19 cellular contexts compared by ENCODE assay signal in genomic region chr20:53599910-53600632, GRCh38. TPM values are rescaled to one million over a fixed set of nuclear protein-coding genes. Genes with fewer than 3 reads are reported as not detected.
DNase-seq lines count a peak whose midpoint lies in the region.
"Had no signal": no experiment of that assay in that cellular context is flagged by ENCODE, and none has a peak within 500 bp of the region (broad histone marks: within the 10 kb centered on the region; RNA-seq: fewer than 3 reads in every experiment).

No MANE protein-coding gene starts in this region.

- peaks cover 37% of the 10 kb centered on the region for H3K4me1 ChIP-seq in CD4-positive, alpha-beta memory T cell (ENCODE audit: insufficient read depth, low read length)
- peaks cover 5 to 21% of the 10 kb centered on the region in 2 donors for H3K4me1 ChIP-seq in neuronal stem cell (ENCODE audit: control insufficient read depth in 2 of 2, insufficient read depth in 1 of 2, low read depth in 1 of 2, low read length in 2 of 2)

- H2AFZ ChIP-seq in neuronal stem cell (ENCODE audit: low read length): peak overlapping the region; percentile 21
- H2AFZ ChIP-seq: PC-9 had no signal

- no peak overlapping the region for H2BK5ac ChIP-seq in neuronal stem cell (ENCODE audit: low read length)

- no peak overlapping the region for H3K14ac ChIP-seq in neuronal stem cell (ENCODE audit: low read length)

- H4K8ac ChIP-seq in neuronal stem cell (ENCODE audit: low read depth, low read length): no peak overlapping the region

- H2BK120ac ChIP-seq in neuronal stem cell (ENCODE audit: low read depth, low read length): no peak overlapping the region

- no peak overlapping the region for H3K4me3 Mint-ChIP-seq in activated CD4-positive, alpha-beta T cell treated with anti-CD3 and anti-CD28 coated beads, Interleukin-2, amount 10 ng/mL, durations not matched to agents 24 days and 14 days
- no peak overlapping the region for H3K4me3 Mint-ChIP-seq in CD4-positive, alpha-beta memory T cell
- no peak overlapping the region for H3K4me3 Mint-ChIP-seq in activated T-helper 2 cell treated with anti-CD3 and anti-CD28 coated beads, Interferon-gamma antibody, Interleukin-2, Interleukin-4, amounts not matched to agents 10 μg/mL and 5 μg/mL and 100 μg/mL, durations not matched to agents 14 hours and 24 hours and 36 hours (ENCODE audit: low read depth)
- H3K4me3 Mint-ChIP-seq in activated CD4-positive, alpha-beta memory T cell treated with anti-CD3 and anti-CD28 coated beads, Interleukin-2, amount 10 ng/mL, durations not matched to agents 7 days and 5 days: no peak overlapping the region
- H3K4me3 Mint-ChIP-seq: CD14-positive monocyte had no signal

- peaks cover 59% of the 10 kb centered on the region for H3K4me1 Mint-ChIP-seq in activated CD4-positive, alpha-beta T cell treated with anti-CD3 and anti-CD28 coated beads, Interleukin-2, amount 10 ng/mL, durations not matched to agents 24 days and 14 days
- H3K4me1 Mint-ChIP-seq in CD4-positive, alpha-beta memory T cell: peaks cover 40 to 80% (median 59%) of the 10 kb centered on the region in 4 donors
- peaks cover 56% of the 10 kb centered on the region for H3K4me1 Mint-ChIP-seq in activated T-helper 2 cell treated with anti-CD3 and anti-CD28 coated beads, Interferon-gamma antibody, Interleukin-2, Interleukin-4, amounts not matched to agents 10 μg/mL and 5 μg/mL and 100 μg/mL, durations not matched to agents 14 hours and 24 hours and 36 hours (ENCODE audit: low read depth)
- peaks cover 51% of the 10 kb centered on the region for H3K4me1 Mint-ChIP-seq in activated CD4-positive, alpha-beta memory T cell treated with anti-CD3 and anti-CD28 coated beads, Interleukin-2, amount 10 ng/mL, durations not matched to agents 7 days and 5 days

- H3K23ac ChIP-seq in neuronal stem cell (ENCODE audit: low read depth, low read length, poor library complexity): no peak overlapping the region

- H3K4me2 ChIP-seq in neuronal stem cell (ENCODE audit: insufficient read depth, low read length, poor library complexity, severe bottlenecking): no peak overlapping the region
- H3K4me2 ChIP-seq: PC-9 had no signal

- POLR2A ChIA-PET in CD4-positive, alpha-beta memory T cell (lab: Charles Lee; ENCODE audit: partially characterized antibody): interaction anchor here (0.9 to 9.6 kb wide), 3 partner anchors 9 to 266 kb away, joined by 4 to 198 read pairs (median 4); no protein-coding TSS in a partner anchor
- POLR2A ChIA-PET in activated CD4-positive, alpha-beta memory T cell treated with anti-CD3 and anti-CD28 coated beads, Interleukin-2, amount 10 ng/mL, durations not matched to agents 7 days and 5 days (lab: Charles Lee): interaction anchor here (1.7 to 7.1 kb wide), 3 partner anchors 9 to 22 kb away, joined by 5 to 89 read pairs (median 11); no protein-coding TSS in a partner anchor

- H3K9me3 ChIP-seq in CD4-positive, alpha-beta memory T cell (ENCODE audit: control insufficient read depth in 1 of 2, low read length in 2 of 2): no peaks in the 10 kb centered on the region
- H3K9me3 ChIP-seq in neuronal stem cell (replicated peaks in 1 of 2; ENCODE audit: control insufficient read depth in 2 of 2, insufficient read depth in 1 of 2, low read depth in 1 of 2, low read length in 2 of 2): no peaks in the 10 kb centered on the region
- H3K9me3 ChIP-seq: gastroesophageal sphincter, thoracic aorta had no signal

- CTCF ChIA-PET in CD4-positive, alpha-beta memory T cell (lab: Charles Lee; ENCODE audit: partially characterized antibody): interaction anchor here (0.7 kb wide), 1 partner anchor 64 kb away, joined by 3 read pairs; no protein-coding TSS in a partner anchor
- CTCF ChIA-PET in activated CD4-positive, alpha-beta memory T cell treated with anti-CD3 and anti-CD28 coated beads, Interleukin-2, amount 10 ng/mL, durations not matched to agents 7 days and 5 days (lab: Charles Lee): no interaction called here

- H3K27ac Mint-ChIP-seq in activated CD4-positive, alpha-beta T cell treated with anti-CD3 and anti-CD28 coated beads, Interleukin-2, amount 10 ng/mL, durations not matched to agents 24 days and 14 days: peak overlapping the region; percentile 39
- H3K27ac Mint-ChIP-seq in CD4-positive, alpha-beta memory T cell: peak overlapping the region in 6 of 7 donors; percentile 15 to 96 (median 92)
- peak overlapping the region; percentile 18 for H3K27ac Mint-ChIP-seq in activated T-helper 2 cell treated with anti-CD3 and anti-CD28 coated beads, Interferon-gamma antibody, Interleukin-2, Interleukin-4, amounts not matched to agents 10 μg/mL and 5 μg/mL and 100 μg/mL, durations not matched to agents 14 hours and 24 hours and 36 hours
- no peak overlapping the region for H3K27ac Mint-ChIP-seq in activated CD4-positive, alpha-beta memory T cell treated with anti-CD3 and anti-CD28 coated beads, Interleukin-2, amount 10 ng/mL, durations not matched to agents 7 days and 5 days

- no peak overlapping the region for H3K18ac ChIP-seq in neuronal stem cell (ENCODE audit: low read length)

- H2BK12ac ChIP-seq in neuronal stem cell (ENCODE audit: low read length): no peak overlapping the region

- intact Hi-C loops in activated CD4-positive, alpha-beta T cell treated with anti-CD3 and anti-CD28 coated beads, Interleukin-2, amount 10 ng/mL, durations not matched to agents 24 days and 14 days (cut with micrococcal nuclease): loop anchor here (5.0 kb wide), 1 partner anchor 107 kb away; no protein-coding TSS in a partner anchor
- intact Hi-C loops in CD4-positive, alpha-beta memory T cell (cut with micrococcal nuclease): loop anchor here (1.0 kb wide), 1 partner anchor 8 kb away; no protein-coding TSS in a partner anchor
- intact Hi-C loops in activated T-helper 2 cell treated with anti-CD3 and anti-CD28 coated beads, Interferon-gamma antibody, Interleukin-2, Interleukin-4, amounts not matched to agents 10 μg/mL and 5 μg/mL and 100 μg/mL, durations not matched to agents 14 hours and 24 hours and 36 hours (cut with micrococcal nuclease): loop anchor here (2.0 to 5.0 kb wide), 3 partner anchors 21 to 267 kb away; no protein-coding TSS in a partner anchor

- H3K36me3 Mint-ChIP-seq in activated CD4-positive, alpha-beta T cell treated with anti-CD3 and anti-CD28 coated beads, Interleukin-2, amount 10 ng/mL, durations not matched to agents 24 days and 14 days (ENCODE audit: low read depth): peaks cover 26% of the 10 kb centered on the region
- H3K36me3 Mint-ChIP-seq in CD4-positive, alpha-beta memory T cell: peaks cover 9 to 19% of the 10 kb centered on the region in 2 donors
- peaks cover 23% of the 10 kb centered on the region for H3K36me3 Mint-ChIP-seq in activated T-helper 2 cell treated with anti-CD3 and anti-CD28 coated beads, Interferon-gamma antibody, Interleukin-2, Interleukin-4, amounts not matched to agents 10 μg/mL and 5 μg/mL and 100 μg/mL, durations not matched to agents 14 hours and 24 hours and 36 hours (ENCODE audit: low read depth)
- peaks cover 35% of the 10 kb centered on the region for H3K36me3 Mint-ChIP-seq in activated CD4-positive, alpha-beta memory T cell treated with anti-CD3 and anti-CD28 coated beads, Interleukin-2, amount 10 ng/mL, durations not matched to agents 7 days and 5 days (ENCODE audit: low read depth)
- H3K36me3 Mint-ChIP-seq: CD14-positive monocyte had no signal

- no peaks in the 10 kb centered on the region for H3K9me3 Mint-ChIP-seq in activated CD4-positive, alpha-beta T cell treated with anti-CD3 and anti-CD28 coated beads, Interleukin-2, amount 10 ng/mL, durations not matched to agents 24 days and 14 days
- no peaks in the 10 kb centered on the region for H3K9me3 Mint-ChIP-seq in CD4-positive, alpha-beta memory T cell
- no peaks in the 10 kb centered on the region for H3K9me3 Mint-ChIP-seq in activated T-helper 2 cell treated with anti-CD3 and anti-CD28 coated beads, Interferon-gamma antibody, Interleukin-2, Interleukin-4, amounts not matched to agents 10 μg/mL and 5 μg/mL and 100 μg/mL, durations not matched to agents 14 hours and 24 hours and 36 hours
- no peaks in the 10 kb centered on the region for H3K9me3 Mint-ChIP-seq in activated CD4-positive, alpha-beta memory T cell treated with anti-CD3 and anti-CD28 coated beads, Interleukin-2, amount 10 ng/mL, durations not matched to agents 7 days and 5 days

- no peak overlapping the region for H2BK15ac ChIP-seq in neuronal stem cell (ENCODE audit: low read length)

- H3K27ac ChIP-seq in CD4-positive, alpha-beta memory T cell (ENCODE audit: low read depth, low read length): no peak overlapping the region
- no peak overlapping the region for H3K27ac ChIP-seq in neuronal stem cell (replicated peaks; ENCODE audit: low read length)
- H3K27ac ChIP-seq: gastroesophageal sphincter, PC-9, thoracic aorta had no signal

- no peak for DNase-seq in activated CD4-positive, alpha-beta T cell treated with anti-CD3 and anti-CD28 coated beads, Interleukin-2, amount 10 ng/mL, durations not matched to agents 24 days and 14 days
- no peak for DNase-seq in activated CD4-positive, alpha-beta T cell treated with anti-CD3 and anti-CD28 coated beads for 4 hours
- no peak for DNase-seq in CD4-positive, alpha-beta memory T cell
- DNase-seq in activated T-helper 2 cell treated with anti-CD3 and anti-CD28 coated beads, Interferon-gamma antibody, Interleukin-2, Interleukin-4, amounts not matched to agents 10 μg/mL and 5 μg/mL and 100 μg/mL, durations not matched to agents 14 hours and 24 hours and 36 hours (ENCODE audit: low spot score): no peak
- no peak for DNase-seq in neuronal stem cell (ENCODE audit: low spot score)
- no peak for DNase-seq in NCI-H524 (lab: John Stamatoyannopoulos, UW)
- DNase-seq in activated CD4-positive, alpha-beta memory T cell treated with anti-CD3 and anti-CD28 coated beads, Interleukin-2, amount 10 ng/mL, durations not matched to agents 7 days and 5 days: no peak
- no peak for DNase-seq in HuH-7.5 (ENCODE audit: low spot score)
- DNase-seq: dermis blood vessel endothelial cell; DMS79; GOT3; Karpas-422; NCI-H1105 treated with DMSO at 0.1 percent for 48 hours; NCI-H748 treated with DMSO at 0.1 percent for 48 hours; PC-9; stimulated activated CD4-positive, alpha-beta T cell treated with anti-CD3 and anti-CD28 coated beads, Interleukin-4, amount 100 ng/mL, for 24 hours had no signal

- H3K27me3 Mint-ChIP-seq in activated CD4-positive, alpha-beta T cell treated with anti-CD3 and anti-CD28 coated beads, Interleukin-2, amount 10 ng/mL, durations not matched to agents 24 days and 14 days: no peaks in the 10 kb centered on the region
- no peaks in the 10 kb centered on the region for H3K27me3 Mint-ChIP-seq in CD4-positive, alpha-beta memory T cell
- H3K27me3 Mint-ChIP-seq in activated T-helper 2 cell treated with anti-CD3 and anti-CD28 coated beads, Interferon-gamma antibody, Interleukin-2, Interleukin-4, amounts not matched to agents 10 μg/mL and 5 μg/mL and 100 μg/mL, durations not matched to agents 14 hours and 24 hours and 36 hours (ENCODE audit: low read depth): no peaks in the 10 kb centered on the region
- no peaks in the 10 kb centered on the region for H3K27me3 Mint-ChIP-seq in activated CD4-positive, alpha-beta memory T cell treated with anti-CD3 and anti-CD28 coated beads, Interleukin-2, amount 10 ng/mL, durations not matched to agents 7 days and 5 days

- no peak overlapping the region for H2AK5ac ChIP-seq in neuronal stem cell (ENCODE audit: low read depth, low read length)

- H3K27me3 ChIP-seq in CD4-positive, alpha-beta memory T cell (ENCODE audit: insufficient read depth, low read length): no peaks in the 10 kb centered on the region
- H3K27me3 ChIP-seq in neuronal stem cell (ENCODE audit: control insufficient read depth in 3 of 3, insufficient read depth in 3 of 3, low read depth in 1 of 3, low read length in 3 of 3): no peaks in the 10 kb centered on the region
- H3K27me3 ChIP-seq: gastroesophageal sphincter had no signal

- H3K4me3 ChIP-seq in CD4-positive, alpha-beta memory T cell (ENCODE audit: low read length in 2 of 2): no peak overlapping the region
- H3K4me3 ChIP-seq in neuronal stem cell (ENCODE audit: low read length in 2 of 2): no peak overlapping the region
- H3K4me3 ChIP-seq: gastroesophageal sphincter, PC-9, thoracic aorta had no signal

- no peak overlapping the region for H4K91ac ChIP-seq in neuronal stem cell (ENCODE audit: low read depth, low read length, poor library complexity)

- no CpG with 5 or more reads among the region's 13 CpGs for WGBS in neuronal stem cell (ENCODE audit: extremely low coverage in 2 of 2, insufficient read length in 2 of 2, insufficient replicate concordance in 1 of 2), 2 donors

- no peak overlapping the region for H3K9ac ChIP-seq in neuronal stem cell (ENCODE audit: low read depth, low read length, poor library complexity)

- H3K36me3 ChIP-seq in CD4-positive, alpha-beta memory T cell (ENCODE audit: insufficient read depth, low read length): no peaks in the 10 kb centered on the region
- no peaks in the 10 kb centered on the region for H3K36me3 ChIP-seq in neuronal stem cell (replicated peaks in 1 of 2; ENCODE audit: control insufficient read depth in 2 of 2, insufficient read depth in 2 of 2, low read length in 2 of 2)
- H3K36me3 ChIP-seq: gastroesophageal sphincter, thoracic aorta had no signal

- no peaks in the 10 kb centered on the region for H3K79me1 ChIP-seq in neuronal stem cell (ENCODE audit: low read depth, low read length)

- H3K4ac ChIP-seq in neuronal stem cell (ENCODE audit: low read length): no peak overlapping the region

RNA-seq across cellular contexts. Expression of gene ZNF217, which starts 6.4 kb away (rescaled TPM):
- total RNA-seq in activated CD4-positive, alpha-beta T cell treated with anti-CD3 and anti-CD28 coated beads, Interleukin-2, amount 10 ng/mL, durations not matched to agents 24 days and 14 days: 58.0 and 60.9 TPM in 2 replicates
- 100 to 1,000 TPM; 100 to 111 TPM for total RNA-seq in CD4-positive, alpha-beta memory T cell
- polyA plus RNA-seq in CD4-positive, alpha-beta memory T cell: 10 to 100 TPM; 11.6 to 28.6 TPM
- 55.4 and 60.6 TPM in 2 replicates for total RNA-seq in activated T-helper 2 cell treated with anti-CD3 and anti-CD28 coated beads, Interferon-gamma antibody, Interleukin-2, Interleukin-4, amounts not matched to agents 10 μg/mL and 5 μg/mL and 100 μg/mL, durations not matched to agents 14 hours and 24 hours and 36 hours
- 31.6 TPM for polyA plus RNA-seq in neuronal stem cell (2013, experiment 1 of 2)
- polyA plus RNA-seq in neuronal stem cell (2013, experiment 2 of 2): 32.6 TPM
- 10 to 100 TPM; 89.5 to 90.4 TPM for total RNA-seq in activated CD4-positive, alpha-beta memory T cell treated with anti-CD3 and anti-CD28 coated beads, Interleukin-2, amount 10 ng/mL, durations not matched to agents 7 days and 5 days
